In the genomic region with DNA sequence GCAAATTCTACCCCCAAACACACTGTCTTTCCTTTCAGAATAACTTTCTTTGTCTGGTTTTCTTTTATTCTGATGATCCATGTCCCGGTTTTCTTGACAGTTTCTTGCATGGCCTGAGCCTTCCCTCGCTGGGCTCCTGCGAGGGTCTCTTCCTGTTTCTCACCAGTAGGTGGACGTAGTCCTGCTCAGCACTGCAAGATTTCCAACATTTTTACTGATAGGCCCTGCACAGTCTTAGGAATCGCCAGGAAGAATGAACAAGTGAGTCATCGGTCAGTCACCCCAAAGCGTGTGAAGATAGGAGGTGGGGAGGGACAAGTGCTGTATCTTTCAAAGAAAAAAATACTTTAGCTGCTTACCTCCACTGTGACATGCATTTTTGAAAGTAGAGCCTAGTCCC, we compare ENCODE assay signal across 1 cellular context.
TF ChIP-seq lines count a peak whose summit lies in the region.

No MANE protein-coding gene starts in this region.

TF ChIP-seq in GM23338, 12 proteins besides CTCF, POLR2A, EP300 and RAD21 (continued from another document):
- TF ChIP-seq, protein P1, sequence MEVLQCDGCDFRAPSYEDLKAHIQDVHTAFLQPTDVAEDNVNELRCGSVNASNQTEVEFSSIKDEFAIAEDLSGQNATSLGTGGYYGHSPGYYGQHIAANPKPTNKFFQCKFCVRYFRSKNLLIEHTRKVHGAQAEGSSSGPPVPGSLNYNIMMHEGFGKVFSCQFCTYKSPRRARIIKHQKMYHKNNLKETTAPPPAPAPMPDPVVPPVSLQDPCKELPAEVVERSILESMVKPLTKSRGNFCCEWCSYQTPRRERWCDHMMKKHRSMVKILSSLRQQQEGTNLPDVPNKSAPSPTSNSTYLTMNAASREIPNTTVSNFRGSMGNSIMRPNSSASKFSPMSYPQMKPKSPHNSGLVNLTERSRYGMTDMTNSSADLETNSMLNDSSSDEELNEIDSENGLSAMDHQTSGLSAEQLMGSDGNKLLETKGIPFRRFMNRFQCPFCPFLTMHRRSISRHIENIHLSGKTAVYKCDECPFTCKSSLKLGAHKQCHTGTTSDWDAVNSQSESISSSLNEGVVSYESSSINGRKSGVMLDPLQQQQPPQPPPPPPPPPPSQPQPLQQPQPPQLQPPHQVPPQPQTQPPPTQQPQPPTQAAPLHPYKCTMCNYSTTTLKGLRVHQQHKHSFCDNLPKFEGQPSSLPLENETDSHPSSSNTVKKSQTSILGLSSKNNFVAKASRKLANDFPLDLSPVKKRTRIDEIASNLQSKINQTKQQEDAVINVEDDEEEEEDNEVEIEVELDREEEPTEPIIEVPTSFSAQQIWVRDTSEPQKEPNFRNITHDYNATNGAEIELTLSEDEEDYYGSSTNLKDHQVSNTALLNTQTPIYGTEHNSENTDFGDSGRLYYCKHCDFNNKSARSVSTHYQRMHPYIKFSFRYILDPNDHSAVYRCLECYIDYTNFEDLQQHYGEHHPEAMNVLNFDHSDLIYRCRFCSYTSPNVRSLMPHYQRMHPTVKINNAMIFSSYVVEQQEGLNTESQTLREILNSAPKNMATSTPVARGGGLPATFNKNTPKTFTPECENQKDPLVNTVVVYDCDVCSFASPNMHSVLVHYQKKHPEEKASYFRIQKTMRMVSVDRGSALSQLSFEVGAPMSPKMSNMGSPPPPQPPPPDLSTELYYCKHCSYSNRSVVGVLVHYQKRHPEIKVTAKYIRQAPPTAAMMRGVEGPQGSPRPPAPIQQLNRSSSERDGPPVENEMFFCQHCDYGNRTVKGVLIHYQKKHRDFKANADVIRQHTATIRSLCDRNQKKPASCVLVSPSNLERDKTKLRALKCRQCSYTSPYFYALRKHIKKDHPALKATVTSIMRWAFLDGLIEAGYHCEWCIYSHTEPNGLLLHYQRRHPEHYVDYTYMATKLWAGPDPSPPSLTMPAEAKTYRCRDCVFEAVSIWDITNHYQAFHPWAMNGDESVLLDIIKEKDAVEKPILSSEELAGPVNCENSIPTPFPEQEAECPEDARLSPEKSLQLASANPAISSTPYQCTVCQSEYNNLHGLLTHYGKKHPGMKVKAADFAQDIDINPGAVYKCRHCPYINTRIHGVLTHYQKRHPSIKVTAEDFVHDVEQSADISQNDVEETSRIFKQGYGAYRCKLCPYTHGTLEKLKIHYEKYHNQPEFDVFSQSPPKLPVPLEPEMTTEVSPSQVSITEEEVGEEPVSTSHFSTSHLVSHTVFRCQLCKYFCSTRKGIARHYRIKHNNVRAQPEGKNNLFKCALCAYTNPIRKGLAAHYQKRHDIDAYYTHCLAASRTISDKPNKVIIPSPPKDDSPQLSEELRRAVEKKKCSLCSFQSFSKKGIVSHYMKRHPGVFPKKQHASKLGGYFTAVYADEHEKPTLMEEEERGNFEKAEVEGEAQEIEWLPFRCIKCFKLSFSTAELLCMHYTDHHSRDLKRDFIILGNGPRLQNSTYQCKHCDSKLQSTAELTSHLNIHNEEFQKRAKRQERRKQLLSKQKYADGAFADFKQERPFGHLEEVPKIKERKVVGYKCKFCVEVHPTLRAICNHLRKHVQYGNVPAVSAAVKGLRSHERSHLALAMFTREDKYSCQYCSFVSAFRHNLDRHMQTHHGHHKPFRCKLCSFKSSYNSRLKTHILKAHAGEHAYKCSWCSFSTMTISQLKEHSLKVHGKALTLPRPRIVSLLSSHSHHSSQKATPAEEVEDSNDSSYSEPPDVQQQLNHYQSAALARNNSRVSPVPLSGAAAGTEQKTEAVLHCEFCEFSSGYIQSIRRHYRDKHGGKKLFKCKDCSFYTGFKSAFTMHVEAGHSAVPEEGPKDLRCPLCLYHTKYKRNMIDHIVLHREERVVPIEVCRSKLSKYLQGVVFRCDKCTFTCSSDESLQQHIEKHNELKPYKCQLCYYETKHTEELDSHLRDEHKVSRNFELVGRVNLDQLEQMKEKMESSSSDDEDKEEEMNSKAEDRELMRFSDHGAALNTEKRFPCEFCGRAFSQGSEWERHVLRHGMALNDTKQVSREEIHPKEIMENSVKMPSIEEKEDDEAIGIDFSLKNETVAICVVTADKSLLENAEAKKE (CRISPR knock-in tag; IDR thresholded peaks at IDR 0.05) = no peak
